In the genomic region with DNA sequence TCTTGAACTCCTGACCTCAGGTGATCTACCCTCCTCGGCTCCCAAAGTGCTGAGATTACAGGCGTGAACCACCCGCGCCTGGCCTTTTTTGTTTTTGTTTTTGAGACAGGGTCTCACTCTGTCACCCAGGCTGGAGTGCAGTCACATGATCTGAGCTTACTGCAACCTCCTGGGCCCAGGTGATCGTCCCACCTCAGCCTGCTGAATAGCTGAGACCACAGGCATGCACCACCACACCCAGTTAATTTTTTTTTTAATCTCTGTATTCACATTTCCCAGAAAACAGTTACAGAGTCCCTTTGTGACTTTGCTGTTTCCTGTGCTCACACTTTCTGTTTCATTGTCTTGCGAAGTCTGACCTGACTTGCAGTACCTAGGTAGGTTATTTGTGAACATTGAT, we compare ENCODE assay signal across 8 cellular contexts. TPM values are rescaled to one million over a fixed set of nuclear protein-coding genes. Genes with fewer than 3 reads are reported as not detected.
DNase-seq lines count a peak whose midpoint lies in the region; ATAC-seq and TF ChIP-seq lines count a peak whose summit lies in the region.
"Had no signal": no experiment of that assay in that cellular context is flagged by ENCODE, and none has a peak within 500 bp of the region (broad histone marks: within the 10 kb centered on the region; RNA-seq: fewer than 3 reads in every experiment).

No MANE protein-coding gene starts in this region.

- DNase-seq in RPMI8226 (peak; percentile 79), activated T-cell treated with anti-CD3 and anti-CD28 coated beads for 4 hours (peak; percentile 25), immature natural killer cell (no peak), DMS53 treated with DMSO at 0.1 percent for 48 hours (lab: John Stamatoyannopoulos, UW; ENCODE audit: unreplicated experiment) (no peak), BE2C (no peak)
- peak; percentile 7 to 78 (median 44) for DNase-seq in stimulated activated naive CD4-positive, alpha-beta T cell (lab: John Stamatoyannopoulos, UW)
- DNase-seq: DND-41 had no signal

- no peaks in the 10 kb centered on the region for H3K9me3 ChIP-seq in BE2C

- no peak for TF ChIP-seq CTCF in BE2C (IDR thresholded peaks at IDR 0.05; ENCODE audit: low read depth, low read length)

- H3K36me3 Mint-ChIP-seq in immature natural killer cell, result peaks cover 7 to 12% (median 11%) of the 10 kb centered on the region in 3 donors

- H3K27ac Mint-ChIP-seq in immature natural killer cell, result peak overlapping the region in 5 of 6 donors; percentile 46 to 77 (median 68)

- peaks cover 31 to 45% of the 10 kb centered on the region in 2 donors for H3K4me1 Mint-ChIP-seq in immature natural killer cell

- ATAC-seq in GM18909 (IDR thresholded peaks at IDR 0.05; ENCODE audit: poor library complexity, unreplicated experiment), result no peak

- H3K27me3 Mint-ChIP-seq in immature natural killer cell (ENCODE audit: low read depth in 3 of 3), result peaks cover 6 to 14% (median 14%) of the 10 kb centered on the region in 3 donors

- H3K4me1 ChIP-seq in BE2C, result no peaks in the 10 kb centered on the region

- H3K36me3 ChIP-seq in BE2C, result peaks cover 5% of the 10 kb centered on the region; the same call in 1 of the 2 replicates

- H3K27me3 ChIP-seq in BE2C, result no peaks in the 10 kb centered on the region

- H3K4me3 ChIP-seq in BE2C (ENCODE audit: low read depth, low read length), result no peak overlapping the region

- H3K4me3 Mint-ChIP-seq in immature natural killer cell, result peak overlapping the region; percentile 12 to 62 (median 35)

- H3K9me3 Mint-ChIP-seq in immature natural killer cell, result peaks cover 0 to 2% (median 0%) of the 10 kb centered on the region in 6 donors

RNA-seq across cellular contexts. Expression of a gene that starts 2.7 kb away (rescaled TPM):
- polyA plus RNA-seq in immature natural killer cell, result 10 to 100 TPM in 2 of 3 donors, 1 to 10 TPM in 1; 4.7 to 16.6 (median 10.3) TPM
- polyA plus RNA-seq in BE2C (2012; ENCODE audit: insufficient read depth, insufficient read length, low read depth), result 41.5 TPM

RNA-seq across cellular contexts. Expression of a gene that starts 8.2 kb away (rescaled TPM):
- not detected for polyA plus RNA-seq in immature natural killer cell
- polyA plus RNA-seq in BE2C (2012; ENCODE audit: insufficient read depth, insufficient read length, low read depth), result not detected

Comparison
In these comparisons a context has a peak if more than half of its experiments do, and no peak if none do; other contexts are left out.
1. DNase-seq: peak in RPMI8226 (single experiment), activated T-cell treated with anti-CD3 and anti-CD28 coated beads for 4 hours (single experiment) and stimulated activated naive CD4-positive, alpha-beta T cell (6 of 6); none in immature natural killer cell (0 of 3), DMS53 treated with DMSO at 0.1 percent for 48 hours (single experiment) and BE2C (single experiment).